In the genomic region with DNA sequence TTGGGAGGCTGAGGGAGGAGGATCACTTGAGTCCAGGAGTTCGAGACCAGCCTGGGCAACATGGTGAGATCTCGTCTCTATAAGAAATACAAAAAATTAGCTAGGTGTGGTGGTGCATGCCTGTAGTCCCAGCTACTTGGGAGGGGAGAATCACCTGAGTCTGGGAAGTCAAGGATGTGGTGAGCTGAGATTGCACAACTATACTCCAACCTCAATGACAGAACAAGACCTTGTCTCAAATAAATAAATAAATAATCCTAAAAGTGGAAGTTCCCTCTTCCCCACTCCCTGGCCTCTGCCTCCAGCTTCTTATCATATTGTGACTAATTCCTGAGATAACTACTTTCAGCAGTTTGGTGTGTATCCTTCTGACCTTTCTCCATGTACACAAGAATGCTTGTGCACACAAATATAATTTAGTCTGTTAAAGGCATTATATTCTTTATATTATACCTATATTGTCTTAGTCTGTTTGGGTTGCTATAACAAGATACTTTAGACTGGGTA, we compare ENCODE assay signal across 1 cellular context.
A peak's percentile ranks its signal among the peaks of the same experiment; 100 is the strongest.
TF ChIP-seq lines count a peak whose summit lies in the region.

No MANE protein-coding gene starts in this region.

TF ChIP-seq in K562, 482 proteins besides CTCF, POLR2A, EP300 and RAD21 (continued from another document):
- TF ChIP-seq, protein P1, sequence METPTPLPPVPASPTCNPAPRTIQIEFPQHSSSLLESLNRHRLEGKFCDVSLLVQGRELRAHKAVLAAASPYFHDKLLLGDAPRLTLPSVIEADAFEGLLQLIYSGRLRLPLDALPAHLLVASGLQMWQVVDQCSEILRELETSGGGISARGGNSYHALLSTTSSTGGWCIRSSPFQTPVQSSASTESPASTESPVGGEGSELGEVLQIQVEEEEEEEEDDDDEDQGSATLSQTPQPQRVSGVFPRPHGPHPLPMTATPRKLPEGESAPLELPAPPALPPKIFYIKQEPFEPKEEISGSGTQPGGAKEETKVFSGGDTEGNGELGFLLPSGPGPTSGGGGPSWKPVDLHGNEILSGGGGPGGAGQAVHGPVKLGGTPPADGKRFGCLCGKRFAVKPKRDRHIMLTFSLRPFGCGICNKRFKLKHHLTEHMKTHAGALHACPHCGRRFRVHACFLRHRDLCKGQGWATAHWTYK (CRISPR knock-in tag; IDR thresholded peaks at IDR 0.05) = no peak
- TF ChIP-seq CEBPB (tag; IDR thresholded peaks at IDR 0.05) (peak; percentile 83), ZNF717 (CRISPR knock-in tag; IDR thresholded peaks at IDR 0.05) (no peak), ZNF165 (CRISPR knock-in tag; IDR thresholded peaks at IDR 0.05; ENCODE audit: borderline replicate concordance) (no peak), NFE2 (IDR thresholded peaks at IDR 0.05; ENCODE audit: low read depth) (no peak), PML (IDR thresholded peaks at IDR 0.05; ENCODE audit: low read length) (no peak)
- TF ChIP-seq, protein P2, sequence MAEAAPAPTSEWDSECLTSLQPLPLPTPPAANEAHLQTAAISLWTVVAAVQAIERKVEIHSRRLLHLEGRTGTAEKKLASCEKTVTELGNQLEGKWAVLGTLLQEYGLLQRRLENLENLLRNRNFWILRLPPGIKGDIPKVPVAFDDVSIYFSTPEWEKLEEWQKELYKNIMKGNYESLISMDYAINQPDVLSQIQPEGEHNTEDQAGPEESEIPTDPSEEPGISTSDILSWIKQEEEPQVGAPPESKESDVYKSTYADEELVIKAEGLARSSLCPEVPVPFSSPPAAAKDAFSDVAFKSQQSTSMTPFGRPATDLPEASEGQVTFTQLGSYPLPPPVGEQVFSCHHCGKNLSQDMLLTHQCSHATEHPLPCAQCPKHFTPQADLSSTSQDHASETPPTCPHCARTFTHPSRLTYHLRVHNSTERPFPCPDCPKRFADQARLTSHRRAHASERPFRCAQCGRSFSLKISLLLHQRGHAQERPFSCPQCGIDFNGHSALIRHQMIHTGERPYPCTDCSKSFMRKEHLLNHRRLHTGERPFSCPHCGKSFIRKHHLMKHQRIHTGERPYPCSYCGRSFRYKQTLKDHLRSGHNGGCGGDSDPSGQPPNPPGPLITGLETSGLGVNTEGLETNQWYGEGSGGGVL (CRISPR knock-in tag; IDR thresholded peaks at IDR 0.05) = no peak
TF ChIP-seq in K562: peak in this region for 6.
